6 cellular contexts compared by ENCODE assay signal in genomic region chr11:47259178-47259977, GRCh38. TPM values are rescaled to one million over a fixed set of nuclear protein-coding genes. Genes with fewer than 3 reads are reported as not detected.
A peak's percentile ranks its signal among the peaks of the same experiment; 100 is the strongest.
DNase-seq lines count a peak whose midpoint lies in the region; ATAC-seq lines count a peak whose summit lies in the region.

No MANE protein-coding gene starts in this region.

- H3K27ac ChIP-seq in CD4-positive, CD25-positive, alpha-beta regulatory T cell (ENCODE audit: insufficient read depth, low read length, poor library complexity, severe bottlenecking): no peak overlapping the region

- ATAC-seq in CD4-positive, CD25-positive, alpha-beta regulatory T cell (ENCODE audit: low read depth in 2 of 2): peak; percentile 68 to 73
- peak; percentile 59 for ATAC-seq in memory B cell (ENCODE audit: low read depth)

- no peaks in the 10 kb centered on the region for H3K9me3 Mint-ChIP-seq in CD4-positive, CD25-positive, alpha-beta regulatory T cell
- no peaks in the 10 kb centered on the region for H3K9me3 Mint-ChIP-seq in activated naive CD4-positive, alpha-beta T cell treated with anti-CD3 and anti-CD28 coated beads for 36 hours
- no peaks in the 10 kb centered on the region for H3K9me3 Mint-ChIP-seq in memory B cell

- no peak overlapping the region for H3K4me3 ChIP-seq in CD4-positive, CD25-positive, alpha-beta regulatory T cell (ENCODE audit: low read depth, low read length)

- H3K27ac Mint-ChIP-seq in CD4-positive, CD25-positive, alpha-beta regulatory T cell: no peak overlapping the region
- H3K27ac Mint-ChIP-seq in activated naive CD4-positive, alpha-beta T cell treated with anti-CD3 and anti-CD28 coated beads for 36 hours: no peak overlapping the region
- H3K27ac Mint-ChIP-seq in memory B cell: no peak overlapping the region

- H3K27me3 Mint-ChIP-seq in CD4-positive, CD25-positive, alpha-beta regulatory T cell: no peaks in the 10 kb centered on the region
- no peaks in the 10 kb centered on the region for H3K27me3 Mint-ChIP-seq in activated naive CD4-positive, alpha-beta T cell treated with anti-CD3 and anti-CD28 coated beads for 36 hours (ENCODE audit: low read depth)
- H3K27me3 Mint-ChIP-seq in memory B cell: no peaks in the 10 kb centered on the region

- no peaks in the 10 kb centered on the region for H3K27me3 ChIP-seq in CD4-positive, CD25-positive, alpha-beta regulatory T cell (ENCODE audit: control insufficient read depth, insufficient read depth, low read length)

- peaks cover 3 to 22% (median 6%) of the 10 kb centered on the region in 4 donors for H3K4me1 Mint-ChIP-seq in CD4-positive, CD25-positive, alpha-beta regulatory T cell
- H3K4me1 Mint-ChIP-seq in activated naive CD4-positive, alpha-beta T cell treated with anti-CD3 and anti-CD28 coated beads for 36 hours (ENCODE audit: low read depth): peaks cover 8% of the 10 kb centered on the region
- H3K4me1 Mint-ChIP-seq in memory B cell: peaks cover 5% of the 10 kb centered on the region

- H3K36me3 ChIP-seq in CD4-positive, CD25-positive, alpha-beta regulatory T cell (ENCODE audit: control insufficient read depth, insufficient read depth, low read length): no peaks in the 10 kb centered on the region

- peaks cover 5% of the 10 kb centered on the region for H3K4me1 ChIP-seq in CD4-positive, CD25-positive, alpha-beta regulatory T cell (ENCODE audit: control insufficient read depth, insufficient read depth, low read length, poor library complexity, severe bottlenecking)

- intact Hi-C loops in activated naive CD4-positive, alpha-beta T cell treated with anti-CD3 and anti-CD28 coated beads for 36 hours (cut with micrococcal nuclease): loop anchor here (2.0 kb wide), 1 partner anchor 83 kb away; the partner anchor contains the start of gene ARFGAP2
- intact Hi-C loops in posterior vena cava (cut with DNase I): loop anchor here in 1 of 2 donors (5.0 kb wide), 1 partner anchor 77 kb away; no protein-coding TSS in a partner anchor

- no peaks in the 10 kb centered on the region for H3K36me3 Mint-ChIP-seq in CD4-positive, CD25-positive, alpha-beta regulatory T cell
- H3K36me3 Mint-ChIP-seq in activated naive CD4-positive, alpha-beta T cell treated with anti-CD3 and anti-CD28 coated beads for 36 hours (ENCODE audit: low read depth): no peaks in the 10 kb centered on the region
- peaks cover 1% of the 10 kb centered on the region for H3K36me3 Mint-ChIP-seq in memory B cell

- H3K9me3 ChIP-seq in CD4-positive, CD25-positive, alpha-beta regulatory T cell (ENCODE audit: control insufficient read depth in 2 of 2, low read length in 2 of 2): no peaks in the 10 kb centered on the region

- CTCF ChIA-PET in activated naive CD4-positive, alpha-beta T cell treated with anti-CD3 and anti-CD28 coated beads for 36 hours (lab: Charles Lee): interaction anchor here (0.6 to 4.0 kb wide), 22 partner anchors 9 to 342 kb away, joined by 3 to 56 read pairs (median 5); partner anchors contain the start of genes ACP2, ARFGAP2 and DDB2

- peak overlapping the region in 1 of 4 donors; percentile 70 for H3K4me3 Mint-ChIP-seq in CD4-positive, CD25-positive, alpha-beta regulatory T cell
- no peak overlapping the region for H3K4me3 Mint-ChIP-seq in activated naive CD4-positive, alpha-beta T cell treated with anti-CD3 and anti-CD28 coated beads for 36 hours
- H3K4me3 Mint-ChIP-seq in memory B cell: no peak overlapping the region

- peak in 2 of 3 donors; percentile 17 to 52 for DNase-seq in CD4-positive, CD25-positive, alpha-beta regulatory T cell
- peak; percentile 72 for DNase-seq in HuH-7 (ENCODE audit: low spot score)
- DNase-seq in activated naive CD4-positive, alpha-beta T cell treated with anti-CD3 and anti-CD28 coated beads for 36 hours: peak; percentile 40
- DNase-seq in memory B cell (ENCODE audit: low spot score in 2 of 2): no peak
- no peak for DNase-seq in NCI-H446 treated with DMSO at 0.1 percent for 48 hours (lab: John Stamatoyannopoulos, UW)
- no peak for DNase-seq in posterior vena cava (ENCODE audit: low spot score)

RNA-seq across cellular contexts. Expression of gene NR1H3, which starts 1.6 kb away (rescaled TPM):
- 5.7 TPM for total RNA-seq in CD4-positive, CD25-positive, alpha-beta regulatory T cell
- 10 to 100 TPM in 1 of 4 donors, 1 to 10 TPM in 3; 6.1 to 13.0 (median 9.3) TPM for polyA plus RNA-seq in CD4-positive, CD25-positive, alpha-beta regulatory T cell
- total RNA-seq in activated naive CD4-positive, alpha-beta T cell treated with anti-CD3 and anti-CD28 coated beads for 36 hours: 10 to 100 TPM; 10.4 to 11.3 TPM
- total RNA-seq in posterior vena cava: 10 to 100 TPM; 11.9 to 24.8 TPM

RNA-seq across cellular contexts. Expression of gene MADD, which starts 10.6 kb away (rescaled TPM):
- total RNA-seq in CD4-positive, CD25-positive, alpha-beta regulatory T cell: 179 TPM
- 10 to 100 TPM; 17.8 to 29.2 (median 23.1) TPM for polyA plus RNA-seq in CD4-positive, CD25-positive, alpha-beta regulatory T cell
- total RNA-seq in activated naive CD4-positive, alpha-beta T cell treated with anti-CD3 and anti-CD28 coated beads for 36 hours: 10 to 100 TPM; 49.9 to 52.2 TPM
- total RNA-seq in posterior vena cava: 10 to 100 TPM; 32.4 to 32.5 TPM

RNA-seq across cellular contexts. Expression of gene ACP2, which starts 10.8 kb away (rescaled TPM):
- total RNA-seq in CD4-positive, CD25-positive, alpha-beta regulatory T cell: 19.0 TPM
- 10 to 100 TPM; 16.3 to 27.7 (median 17.2) TPM for polyA plus RNA-seq in CD4-positive, CD25-positive, alpha-beta regulatory T cell
- total RNA-seq in activated naive CD4-positive, alpha-beta T cell treated with anti-CD3 and anti-CD28 coated beads for 36 hours: 1 to 10 TPM; 8.0 to 9.3 TPM
- total RNA-seq in posterior vena cava: 10 to 100 TPM; 18.0 to 25.1 TPM

RNA-seq across cellular contexts. Expression of gene DDB2, which starts 44.6 kb away (rescaled TPM):
- total RNA-seq in CD4-positive, CD25-positive, alpha-beta regulatory T cell: 81.7 TPM
- polyA plus RNA-seq in CD4-positive, CD25-positive, alpha-beta regulatory T cell: 10 to 100 TPM; 55.3 to 93.9 (median 60.0) TPM
- 100 to 1,000 TPM; 273 to 282 TPM for total RNA-seq in activated naive CD4-positive, alpha-beta T cell treated with anti-CD3 and anti-CD28 coated beads for 36 hours
- 10 to 100 TPM; 30.1 to 31.5 TPM for total RNA-seq in posterior vena cava

Comparison
In these comparisons a context has a peak if more than half of its experiments do, and no peak if none do; other contexts are left out.
1. DNase-seq: peak in CD4-positive, CD25-positive, alpha-beta regulatory T cell (2 of 3), HuH-7 (single experiment) and activated naive CD4-positive, alpha-beta T cell treated with anti-CD3 and anti-CD28 coated beads for 36 hours (single experiment); none in memory B cell (0 of 2), NCI-H446 treated with DMSO at 0.1 percent for 48 hours (single experiment) and posterior vena cava (single experiment).